ENCODE assay signal across 8 cellular contexts in genomic region chr2:49616800-49617199, GRCh38.
DNase-seq lines count a peak whose midpoint lies in the region; ATAC-seq and TF ChIP-seq lines count a peak whose summit lies in the region.

No MANE protein-coding gene starts in this region.

- no peak overlapping the region for H2AFZ ChIP-seq in Loucy (ENCODE audit: low read length)

- H3K9me3 ChIP-seq in Loucy (ENCODE audit: insufficient read depth, low read depth, low read length) (no peaks in the 10 kb centered on the region), transverse colon (no peaks in the 10 kb centered on the region), thyroid gland (no peaks in the 10 kb centered on the region)

- TF ChIP-seq CTCF in GM13976 (IDR thresholded peaks at IDR 0.05; ENCODE audit: borderline replicate concordance, control extremely low read depth, extremely low read depth, insufficient read depth, missing control alignments) (peak; percentile 12), Loucy (conservative IDR thresholded peaks at IDR 0.05; ENCODE audit: low read length) (peak; percentile 63), transverse colon (IDR thresholded peaks at IDR 0.05) (peak in 1 of 5 experiments; percentile 11), thyroid gland (IDR thresholded peaks at IDR 0.05) (peak in 3 of 6 experiments; percentile 37 to 47 (median 40))

- intact Hi-C loops in transverse colon (cut with DNase I; ENCODE audit: low total_unique reads), result no loop called here
- intact Hi-C loops in thyroid gland (cut with DNase I), result no loop called here

- no peaks in the 10 kb centered on the region for H4K20me1 ChIP-seq in Loucy (ENCODE audit: insufficient read depth, low read length, poor library complexity, severe bottlenecking)

- no peak overlapping the region for H3K4me3 ChIP-seq in Loucy (ENCODE audit: low read length, poor library complexity, severe bottlenecking)
- no peak overlapping the region for H3K4me3 ChIP-seq in transverse colon
- H3K4me3 ChIP-seq in thyroid gland (replicated peaks in 1 of 3), result no peak overlapping the region

- TF ChIP-seq EP300 in transverse colon (IDR thresholded peaks at IDR 0.05; ENCODE audit: low read depth), result no peak

- no peak overlapping the region for H3K9ac ChIP-seq in Loucy (ENCODE audit: low read depth, low read length, poor library complexity, severe bottlenecking)

- H3K9me2 ChIP-seq in Loucy (replicated peaks; ENCODE audit: low read depth, low read length), result no peaks in the 10 kb centered on the region

- H3K27me3 ChIP-seq in Loucy (ENCODE audit: insufficient read depth, low read length, poor library complexity, severe bottlenecking) (no peaks in the 10 kb centered on the region), transverse colon (no peaks in the 10 kb centered on the region), thyroid gland (no peaks in the 10 kb centered on the region)

- no peak for ATAC-seq in GM21526 (IDR thresholded peaks at IDR 0.05; ENCODE audit: low FRiP score, unreplicated experiment)
- no peak for ATAC-seq in HG03097 (IDR thresholded peaks at IDR 0.05; ENCODE audit: low FRiP score, unreplicated experiment)

- WGBS in transverse colon (ENCODE audit: low coverage in 1 of 2), 2 donors, result 21 to 22% methylated on average over 1 to 2 of the region's 2 CpGs
- WGBS in thyroid gland, 2 donors, result 4 to 14% methylated on average over 2 of the region's 2 CpGs

- H3K4me1 ChIP-seq in Loucy (ENCODE audit: insufficient read depth, low read length, poor library complexity, severe bottlenecking), result no peaks in the 10 kb centered on the region
- H3K4me1 ChIP-seq in transverse colon, result no peaks in the 10 kb centered on the region
- H3K4me1 ChIP-seq in thyroid gland, result no peaks in the 10 kb centered on the region

- DNase-seq in GM13976 (ENCODE audit: low spot score), result peak; percentile 15
- peak; percentile 9 for DNase-seq in SKM-1 (lab: John Stamatoyannopoulos, UW; ENCODE audit: unreplicated experiment)
- DNase-seq in kidney tubule cell (ENCODE audit: low spot score), result peak; percentile 34
- DNase-seq in transverse colon, result no peak
- no peak for DNase-seq in thyroid gland

- no peak overlapping the region for H3K4me2 ChIP-seq in Loucy (ENCODE audit: low read depth, low read length, poor library complexity, severe bottlenecking)

- H3K79me2 ChIP-seq in Loucy (ENCODE audit: insufficient read depth, low read length), result no peaks in the 10 kb centered on the region

- TF ChIP-seq POLR2A in transverse colon (IDR thresholded peaks at IDR 0.05) (no peak), thyroid gland (IDR thresholded peaks at IDR 0.05) (no peak)

- no peaks in the 10 kb centered on the region for H3F3A ChIP-seq in Loucy (ENCODE audit: low read depth)

- no peak overlapping the region for H3K27ac ChIP-seq in transverse colon
- no peak overlapping the region for H3K27ac ChIP-seq in thyroid gland

- H3K36me3 ChIP-seq in Loucy (ENCODE audit: insufficient read depth, low read length), result no peaks in the 10 kb centered on the region
- H3K36me3 ChIP-seq in transverse colon, result no peaks in the 10 kb centered on the region
- no peaks in the 10 kb centered on the region for H3K36me3 ChIP-seq in thyroid gland

- in situ Hi-C loops in GM13976 (cut with MboI; ENCODE audit: low sequenced_read_pairs, unreplicated experiment) (no loop called here), transverse colon (cut with MboI; ENCODE audit: low pct_ligation_motif_present in 1 of 4, low pct_unique_long_range_greater_than_20kb in 1 of 4, low sequenced_read_pairs in 3 of 4) (no loop called here)

Comparison
In these comparisons a context has a peak if more than half of its experiments do, and no peak if none do; other contexts are left out.
1. DNase-seq: peak in GM13976 (single experiment), SKM-1 (single experiment) and kidney tubule cell (single experiment); none in transverse colon (single experiment) and thyroid gland (0 of 2).